Comparison of ENCODE assay signal across 21 cellular contexts in the genomic region with DNA sequence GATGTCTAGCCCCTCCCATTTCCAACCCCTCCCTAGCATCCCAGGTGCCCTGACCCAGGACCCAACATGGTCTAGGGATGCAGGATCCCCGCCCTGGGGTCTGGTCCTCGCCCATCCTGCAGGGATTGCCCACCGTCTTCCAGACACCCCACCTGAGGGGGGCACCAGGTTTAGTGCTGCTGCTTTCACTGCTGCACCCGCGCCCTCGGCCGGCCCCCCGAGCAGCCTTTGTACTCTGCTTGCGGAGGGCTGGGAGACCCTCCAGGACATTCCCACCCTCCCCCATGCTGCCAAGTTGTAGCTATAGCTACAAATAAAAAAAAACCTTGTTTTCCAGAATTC. TPM values are rescaled to one million over a fixed set of nuclear protein-coding genes. Genes with fewer than 3 reads are reported as not detected.
DNase-seq lines count a peak whose midpoint lies in the region; ATAC-seq and TF ChIP-seq lines count a peak whose summit lies in the region.
"Had no signal": no experiment of that assay in that cellular context is flagged by ENCODE, and none has a peak within 500 bp of the region (broad histone marks: within the 10 kb centered on the region; RNA-seq: fewer than 3 reads in every experiment).

No MANE protein-coding gene starts in this region.

- TF ChIP-seq CTCF in GM23338 (conservative IDR thresholded peaks at IDR 0.05; ENCODE audit: low read depth in 2 of 2) = no peak
- no peak for TF ChIP-seq CTCF in MCF 10A (IDR thresholded peaks at IDR 0.05; ENCODE audit: unreplicated experiment)
- no peak for TF ChIP-seq CTCF in left ventricle myocardium inferior (IDR thresholded peaks at IDR 0.05; ENCODE audit: borderline replicate concordance)
- TF ChIP-seq CTCF in suprapubic skin (IDR thresholded peaks at IDR 0.05) = no peak
- no peak for TF ChIP-seq CTCF in PC-9 (conservative IDR thresholded peaks at IDR 0.05)

- H3K9me3 Mint-ChIP-seq in GM23338 = no peaks in the 10 kb centered on the region; the same call in 2 of the 3 replicates
- no peaks in the 10 kb centered on the region for H3K9me3 Mint-ChIP-seq in MCF 10A (ENCODE audit: unreplicated experiment)
- H3K9me3 Mint-ChIP-seq: H9; naive B cell; stimulated activated naive CD8-positive, alpha-beta T cell treated with anti-CD3 and anti-CD28 coated beads, Interleukin-15, amount 100 ng/mL, for 72 hours had no signal

- H3K27me3 ChIP-seq in GM23338 (ENCODE audit: insufficient read depth) (no peaks in the 10 kb centered on the region), left ventricle myocardium inferior (ENCODE audit: low read depth) (no peaks in the 10 kb centered on the region), suprapubic skin (no peaks in the 10 kb centered on the region), PC-9 (ENCODE audit: insufficient read depth, low read depth) (no peaks in the 10 kb centered on the region)

- H2AFZ ChIP-seq in GM23338 (no peak overlapping the region), PC-9 (no peak overlapping the region)

- ATAC-seq in GM23338 = no peak
- no peak for ATAC-seq in GM21737 (IDR thresholded peaks at IDR 0.05; ENCODE audit: unreplicated experiment)
- ATAC-seq: stimulated activated naive CD8-positive, alpha-beta T cell treated with anti-CD3 and anti-CD28 coated beads, Interleukin-15, amount 100 ng/mL, for 72 hours had no signal

- BruUV-seq in MCF 10A (replicated peaks; lab: Mats Ljungman, UMichigan) = TSS peak; percentile 72
- no TSS peak for BruUV-seq in PC-9 (replicated peaks; lab: Mats Ljungman, UMichigan)

- H3K4me3 ChIP-seq in GM23338 (no peak overlapping the region), left ventricle myocardium inferior (no peak overlapping the region), suprapubic skin (no peak overlapping the region), PC-9 (no peak overlapping the region)

- H3K27ac ChIP-seq in GM23338 (ENCODE audit: low read depth) (no peak overlapping the region; the same call in 1 of the 2 replicates), left ventricle myocardium inferior (replicated peaks) (peak overlapping the region; percentile 93), suprapubic skin (peak overlapping the region; percentile 82), PC-9 (no peak overlapping the region)

- H3K36me3 ChIP-seq in GM23338 (ENCODE audit: insufficient read depth) (peaks cover 28% of the 10 kb centered on the region), left ventricle myocardium inferior (peaks cover 51% of the 10 kb centered on the region), suprapubic skin (peaks cover 65% of the 10 kb centered on the region), PC-9 (ENCODE audit: low read depth) (0 out of 2 replicates have a peak, but pooled peaks cover 30% of the 10 kb centered on the region)

- H3K4me1 ChIP-seq in GM23338 (ENCODE audit: insufficient read depth) (no peaks in the 10 kb centered on the region; the same call in 1 of the 2 replicates), left ventricle myocardium inferior (peaks cover 91% of the 10 kb centered on the region), suprapubic skin (peaks cover 58% of the 10 kb centered on the region), PC-9 (replicated peaks; ENCODE audit: insufficient read depth) (no peaks in the 10 kb centered on the region)

- H3K36me3 Mint-ChIP-seq in GM23338 (ENCODE audit: low read depth) = peaks cover 75% of the 10 kb centered on the region
- peaks cover 50% of the 10 kb centered on the region for H3K36me3 Mint-ChIP-seq in MCF 10A (ENCODE audit: insufficient read depth, unreplicated experiment)

- peaks cover 34% of the 10 kb centered on the region for H3K27me3 Mint-ChIP-seq in GM23338 (ENCODE audit: insufficient read depth, low read depth, poor library complexity)
- H3K27me3 Mint-ChIP-seq in MCF 10A (ENCODE audit: insufficient read depth, unreplicated experiment) = no peaks in the 10 kb centered on the region
- H3K27me3 Mint-ChIP-seq: stimulated activated naive CD8-positive, alpha-beta T cell treated with anti-CD3 and anti-CD28 coated beads, Interleukin-15, amount 100 ng/mL, for 72 hours had no signal

- no peak for TF ChIP-seq EP300 in suprapubic skin (IDR thresholded peaks at IDR 0.05)

- no peaks in the 10 kb centered on the region for H3K9me2 ChIP-seq in GM23338 (ENCODE audit: insufficient read depth)
- H3K9me2 ChIP-seq in PC-9 (ENCODE audit: insufficient read depth) = no peaks in the 10 kb centered on the region

- H3K79me2 ChIP-seq in GM23338 (replicated peaks; ENCODE audit: insufficient read depth) (peaks cover 9% of the 10 kb centered on the region; the same call in 1 of the 2 replicates), PC-9 (ENCODE audit: low read depth) (peaks cover 7% of the 10 kb centered on the region; the same call in 1 of the 2 replicates)

- H3K9me3 ChIP-seq in left ventricle myocardium inferior (replicated peaks) (no peaks in the 10 kb centered on the region), suprapubic skin (no peaks in the 10 kb centered on the region), PC-9 (ENCODE audit: insufficient read depth, low read depth) (no peaks in the 10 kb centered on the region)

- H3F3A ChIP-seq in GM23338 (replicated peaks; ENCODE audit: low read depth) = peaks cover 67% of the 10 kb centered on the region
- peaks cover 12% of the 10 kb centered on the region; the same call in 1 of the 2 replicates for H3F3A ChIP-seq in PC-9 (ENCODE audit: insufficient read depth, low read depth)

- intact Hi-C loops in MCF 10A (cut with micrococcal nuclease) = no loop called here
- intact Hi-C loops in left ventricle myocardium inferior (cut with micrococcal nuclease) = no loop called here
- intact Hi-C loops in PC-9 (cut with micrococcal nuclease; ENCODE audit: unreplicated experiment) = no loop called here

- 93% methylated on average over 3 of the region's 9 CpGs for WGBS in suprapubic skin

- H3K4me1 Mint-ChIP-seq in GM23338 (peaks cover 3% of the 10 kb centered on the region; the same call in 2 of the 3 replicates), MCF 10A (ENCODE audit: insufficient read depth, unreplicated experiment) (peaks cover 17% of the 10 kb centered on the region)

- H3K4me3 Mint-ChIP-seq in GM23338 (no peak overlapping the region), MCF 10A (ENCODE audit: unreplicated experiment) (no peak overlapping the region)
- H3K4me3 Mint-ChIP-seq: H9; naive B cell; stimulated activated naive CD8-positive, alpha-beta T cell treated with anti-CD3 and anti-CD28 coated beads, Interleukin-15, amount 100 ng/mL, for 72 hours had no signal

- H3K4me2 ChIP-seq in GM23338 = no peak overlapping the region
- H3K4me2 ChIP-seq in PC-9 = no peak overlapping the region

- POLR2A ChIA-PET in MCF 10A (lab: Yijun Ruan, JAX) = interaction anchor here (0.6 to 1.5 kb wide), 5 partner anchors 9 to 243 kb away, joined by 3 to 5 read pairs (median 3); no protein-coding TSS in a partner anchor
- POLR2A ChIA-PET in PC-9 (lab: Charles Lee; ENCODE audit: unreplicated experiment) = interaction anchor here (0.6 kb wide), 1 partner anchor 13 kb away, joined by 6 read pairs; no protein-coding TSS in a partner anchor

- no peak for TF ChIP-seq POLR2A in suprapubic skin (IDR thresholded peaks at IDR 0.05)

- H4K20me1 ChIP-seq in GM23338 (replicated peaks; ENCODE audit: insufficient read depth) (peaks cover 7% of the 10 kb centered on the region), PC-9 (ENCODE audit: insufficient read depth) (peaks cover 26% of the 10 kb centered on the region; the same call in 1 of the 2 replicates)

- CTCF ChIA-PET in MCF 10A (lab: Yijun Ruan, JAX) (interaction anchor here (0.5 to 1.6 kb wide), 3 partner anchors 14 to 803 kb away, joined by 3 to 5 read pairs (median 3); no protein-coding TSS in a partner anchor), PC-9 (lab: Charles Lee) (no interaction called here)

- H3K27ac Mint-ChIP-seq in GM23338 (no peak overlapping the region), MCF 10A (ENCODE audit: low read depth, unreplicated experiment) (no peak overlapping the region)

- no peak for DNase-seq in GM23338 (ENCODE audit: low spot score)
- DNase-seq in MCF 10A (ENCODE audit: unreplicated experiment) = no peak
- DNase-seq in left ventricle myocardium inferior = no peak
- no peak for DNase-seq in suprapubic skin (ENCODE audit: low spot score in 2 of 2)
- no peak for DNase-seq in stimulated activated naive CD4-positive, alpha-beta T cell treated with Interleukin-2 at 50 U/mL for 16 hours (lab: John Stamatoyannopoulos, UW)
- no peak for DNase-seq in PC-9
- no peak for DNase-seq in NCI-H526 treated with DMSO at 0.1 percent for 48 hours (lab: John Stamatoyannopoulos, UW)
- DNase-seq: activated CD4-positive, alpha-beta T cell treated with anti-CD3 and anti-CD28 coated beads for 4 hours; activated CD8-positive, alpha-beta memory T cell treated with anti-CD3 and anti-CD28 coated beads, Interleukin-2, amount 50 U/mL, for 48 hours; activated naive CD4-positive, alpha-beta T cell treated with anti-CD3 and anti-CD28 coated beads, Interleukin-2, amount 50 U/mL, for 16 hours; caudate nucleus; effector CD4-positive, alpha-beta T cell; naive B cell; NCI-H446; stimulated activated naive CD8-positive, alpha-beta T cell treated with anti-CD3 and anti-CD28 coated beads, Interleukin-15, amount 100 ng/mL, for 72 hours; T1000 had no signal

TF ChIP-seq in GM23338, 12 proteins besides CTCF, POLR2A, EP300 and RAD21:
- TF ChIP-seq STAT1 (IDR thresholded peaks at IDR 0.05; ENCODE audit: unreplicated experiment) (no peak), POLR2AphosphoS5 (IDR thresholded peaks at IDR 0.05; ENCODE audit: low read depth) (0 out of 2 replicates have a peak, but pooled peaks have one; percentile 35)

RNA-seq across cellular contexts. Expression of gene ZYX, which starts 9.6 kb away (rescaled TPM):
- 132 and 141 TPM in 2 replicates for total RNA-seq in GM23338 (2014; rRNA removed; shearing (Covaris generic))
- polyA plus RNA-seq in GM23338 (2016; fragmentation: Nextera tagmentation; extraction: Ambion mirVana) = 108 and 111 TPM in 2 replicates
- total RNA-seq in MCF 10A (2022) (168 and 260 TPM in 2 replicates), left ventricle myocardium inferior (68.4 TPM), suprapubic skin (10 to 100 TPM; 46.3 to 73.0 (median 59.3) TPM), PC-9 (2021) (145 and 167 TPM in 2 replicates)

RNA-seq across cellular contexts. Expression of gene EPHA1, which starts 17.9 kb away (rescaled TPM):
- 119 and 154 TPM in 2 replicates for total RNA-seq in GM23338 (2014; rRNA removed; shearing (Covaris generic))
- 60.7 and 66.1 TPM in 2 replicates for polyA plus RNA-seq in GM23338 (2016; fragmentation: Nextera tagmentation; extraction: Ambion mirVana)
- total RNA-seq in MCF 10A (2022) (0.89 and 1.2 TPM in 2 replicates), left ventricle myocardium inferior (not detected), suprapubic skin (10 to 100 TPM; 60.9 to 94.4 (median 67.7) TPM), PC-9 (2021) (35.5 and 39.3 TPM in 2 replicates)
- total RNA-seq: SK-MEL-5 had no signal

RNA-seq across cellular contexts. Expression of gene FAM131B, which starts 28.2 kb away (rescaled TPM):
- 28.8 and 30.2 TPM in 2 replicates for total RNA-seq in GM23338 (2014; rRNA removed; shearing (Covaris generic))
- polyA plus RNA-seq in GM23338 (2016; fragmentation: Nextera tagmentation; extraction: Ambion mirVana) = 4.7 and 5.4 TPM in 2 replicates
- 0.19 and 0.25 TPM in 2 replicates for total RNA-seq in MCF 10A (2022)
- total RNA-seq in left ventricle myocardium inferior = 0.47 TPM
- total RNA-seq in suprapubic skin = under 1 TPM in 3 of 4 donors, not detected in 1; 0.13 to 0.40 (median 0.19) TPM
- 0.65 and 0.80 TPM in 2 replicates for total RNA-seq in PC-9 (2021)
- total RNA-seq: SK-MEL-5 had no signal

RNA-seq across cellular contexts. Expression of gene TAS2R60, which starts 52.5 kb away (rescaled TPM):
- 4.0 and 5.0 TPM in 2 replicates for total RNA-seq in GM23338 (2014; rRNA removed; shearing (Covaris generic))
- polyA plus RNA-seq in GM23338 (2016; fragmentation: Nextera tagmentation; extraction: Ambion mirVana) = 0.37 TPM in 1 of 2 replicates, not detected in the other
- total RNA-seq in MCF 10A (2022) (not detected in 2 replicates), left ventricle myocardium inferior (not detected), suprapubic skin (not detected), PC-9 (2021) (not detected in 2 replicates)
- total RNA-seq: H9, pulmonary artery endothelial cell, SK-MEL-5 had no signal
- polyA plus RNA-seq: liver had no signal

Comparison
In these comparisons a context has a peak if more than half of its experiments do, and no peak if none do; other contexts are left out.
1. H3K27ac ChIP-seq: peak in left ventricle myocardium inferior (single experiment) and suprapubic skin (single experiment); none in GM23338 (single experiment) and PC-9 (single experiment).
2. RNA of gene EPHA1, which starts 17.9 kb away (total RNA-seq): 119 to 154 TPM in GM23338, 60.9 to 94.4 TPM in suprapubic skin and 35.5 to 39.3 TPM in PC-9; 0.89 to 1.2 TPM in MCF 10A and not detected in left ventricle myocardium inferior (single experiment); every median in the first group is over 10 times any median in the second.
3. RNA of gene FAM131B, which starts 28.2 kb away (total RNA-seq): 28.8 to 30.2 TPM in GM23338; 0.65 to 0.80 TPM in PC-9, 0.47 TPM in left ventricle myocardium inferior (single experiment), 0.13 to 0.40 TPM in suprapubic skin and 0.19 to 0.25 TPM in MCF 10A; every median in the first group is over 10 times any median in the second.